1 cellular context compared by ENCODE assay signal in the genomic region with DNA sequence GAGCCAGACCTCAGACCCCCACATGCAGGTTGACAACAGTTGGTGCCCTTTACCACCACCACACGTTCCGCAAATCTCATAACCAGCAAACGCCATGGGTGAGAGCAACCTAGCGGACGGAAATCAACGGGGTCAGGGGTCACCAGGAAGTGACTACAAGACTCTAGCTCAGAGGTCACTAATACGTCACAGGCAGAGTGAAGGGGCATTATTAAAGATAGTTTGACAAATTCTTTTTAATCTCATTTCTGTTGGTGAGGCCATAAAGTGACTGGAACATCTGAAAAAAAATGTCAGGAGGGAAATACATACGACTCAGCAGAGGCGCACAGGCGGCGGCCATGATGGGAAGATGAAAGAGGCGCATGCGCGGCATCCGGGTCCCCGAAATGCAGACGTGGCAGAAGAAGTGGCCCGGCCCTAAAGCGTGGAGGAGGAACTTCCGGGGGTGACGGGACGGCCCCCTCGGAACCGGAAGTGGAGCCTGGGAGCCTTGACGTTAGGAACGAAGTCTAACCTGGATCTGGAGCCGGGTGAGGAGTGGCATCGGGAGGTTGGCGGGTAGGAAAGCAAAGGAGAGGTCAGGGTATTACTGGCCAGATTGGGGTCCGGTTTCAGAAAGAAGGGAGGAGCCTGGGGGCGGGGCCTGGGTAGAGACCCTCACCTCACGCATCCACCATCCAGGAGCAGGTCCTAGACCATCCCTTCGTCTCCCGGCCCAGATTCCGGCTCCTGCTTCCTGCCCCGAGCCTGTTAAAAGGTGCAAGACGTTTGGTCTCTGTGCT.
TF ChIP-seq lines count a peak whose summit lies in the region.

SEC24C (plus strand) TSS at position 468 of the 785 bp plus-strand sequence. CDS start 2,461 bp downstream, outside the sequence.

TF ChIP-seq in GM12878, 131 proteins besides CTCF, POLR2A, EP300 and RAD21 (continued from another document and continues in another):
- no peak for TF ChIP-seq BCL3 (IDR thresholded peaks at IDR 0.05; ENCODE audit: borderline replicate concordance, insufficient read depth, low read depth, low read length, poor library complexity, severe bottlenecking)
- peak; percentile 84 for TF ChIP-seq NR2C2 (IDR thresholded peaks at IDR 0.05; ENCODE audit: borderline replicate concordance, control insufficient read depth, insufficient read length, low read depth)
- TF ChIP-seq USF2 (IDR thresholded peaks at IDR 0.05; ENCODE audit: borderline replicate concordance, low read depth, low read length), result no peak
- TF ChIP-seq ZBTB40 (IDR thresholded peaks at IDR 0.05; ENCODE audit: borderline replicate concordance), result peak; percentile 96
- TF ChIP-seq JUND (IDR thresholded peaks at IDR 0.05; ENCODE audit: low read depth, low read length), result no peak
- TF ChIP-seq, protein P1, sequence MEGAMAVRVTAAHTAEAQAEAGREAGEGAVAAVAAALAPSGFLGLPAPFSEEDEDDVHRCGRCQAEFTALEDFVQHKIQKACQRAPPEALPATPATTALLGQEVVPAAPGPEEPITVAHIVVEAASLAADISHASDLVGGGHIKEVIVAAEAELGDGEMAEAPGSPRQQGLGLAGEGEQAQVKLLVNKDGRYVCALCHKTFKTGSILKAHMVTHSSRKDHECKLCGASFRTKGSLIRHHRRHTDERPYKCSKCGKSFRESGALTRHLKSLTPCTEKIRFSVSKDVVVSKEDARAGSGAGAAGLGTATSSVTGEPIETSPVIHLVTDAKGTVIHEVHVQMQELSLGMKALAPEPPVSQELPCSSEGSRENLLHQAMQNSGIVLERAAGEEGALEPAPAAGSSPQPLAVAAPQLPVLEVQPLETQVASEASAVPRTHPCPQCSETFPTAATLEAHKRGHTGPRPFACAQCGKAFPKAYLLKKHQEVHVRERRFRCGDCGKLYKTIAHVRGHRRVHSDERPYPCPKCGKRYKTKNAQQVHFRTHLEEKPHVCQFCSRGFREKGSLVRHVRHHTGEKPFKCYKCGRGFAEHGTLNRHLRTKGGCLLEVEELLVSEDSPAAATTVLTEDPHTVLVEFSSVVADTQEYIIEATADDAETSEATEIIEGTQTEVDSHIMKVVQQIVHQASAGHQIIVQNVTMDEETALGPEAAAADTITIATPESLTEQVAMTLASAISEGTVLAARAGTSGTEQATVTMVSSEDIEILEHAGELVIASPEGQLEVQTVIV (IDR thresholded peaks at IDR 0.05; ENCODE audit: borderline replicate concordance, partially characterized antibody), result peak; percentile 86
- TF ChIP-seq MTA3 (IDR thresholded peaks at IDR 0.05; ENCODE audit: borderline replicate concordance, low read length), result 0 out of 2 replicates have a peak, but pooled peaks have one; percentile 65
- TF ChIP-seq STAT3 (IDR thresholded peaks at IDR 0.05; ENCODE audit: low read depth, low read length), result no peak
- TF ChIP-seq ZNF217 (IDR thresholded peaks at IDR 0.05), result no peak
- peak; percentile 39 for TF ChIP-seq SMAD1 (IDR thresholded peaks at IDR 0.05; ENCODE audit: low read depth, partially characterized antibody)
- no peak for TF ChIP-seq BMI1 (IDR thresholded peaks at IDR 0.05; ENCODE audit: borderline replicate concordance)
- TF ChIP-seq TCF12 (IDR thresholded peaks at IDR 0.05; ENCODE audit: low read depth, low read length), result 0 out of 2 replicates have a peak, but pooled peaks have one; percentile 42
- 0 out of 2 replicates have a peak, but pooled peaks have one; percentile 20 for TF ChIP-seq STAT1 (conservative IDR thresholded peaks at IDR 0.05)
- TF ChIP-seq ATF3 (IDR thresholded peaks at IDR 0.05; ENCODE audit: borderline replicate concordance, extremely low read depth, low read depth, low read length), result no peak
- TF ChIP-seq POLR2AphosphoS2 (IDR thresholded peaks at IDR 0.05; ENCODE audit: low read depth, low read length), result no peak
- TF ChIP-seq RELA (IDR thresholded peaks at IDR 0.05; ENCODE audit: borderline replicate concordance, partially characterized antibody), result peak; percentile 30
- no peak for TF ChIP-seq SREBF1 (IDR thresholded peaks at IDR 0.05; ENCODE audit: low read length)
- no peak for TF ChIP-seq CBX3 (IDR thresholded peaks at IDR 0.05; ENCODE audit: borderline replicate concordance, low read depth)
- peak; percentile 74; the same call in 1 of the 2 replicates for TF ChIP-seq GATAD2B (conservative IDR thresholded peaks at IDR 0.05; ENCODE audit: low read depth)
- peak; percentile 98 for TF ChIP-seq NR2C1 (IDR thresholded peaks at IDR 0.05)
- TF ChIP-seq MLLT1 (IDR thresholded peaks at IDR 0.05), result peak; percentile 89
- TF ChIP-seq PAX8 (IDR thresholded peaks at IDR 0.05), result peak; percentile 94
- peak; percentile 87 for TF ChIP-seq ATF7 (IDR thresholded peaks at IDR 0.05; ENCODE audit: low read depth)
- TF ChIP-seq CHD2 (IDR thresholded peaks at IDR 0.05; ENCODE audit: borderline replicate concordance, low read depth, low read length), result no peak; the same call in 1 of the 2 replicates
- TF ChIP-seq POLR2AphosphoS5 (IDR thresholded peaks at IDR 0.05; ENCODE audit: low read length), result peak; percentile 92
- TF ChIP-seq SMARCA5 (IDR thresholded peaks at IDR 0.05), result no peak; the same call in 1 of the 2 replicates
- TF ChIP-seq BRCA1 (IDR thresholded peaks at IDR 0.05; ENCODE audit: low read depth, low read length), result no peak
- peak; percentile 49 to 57 for TF ChIP-seq IKZF2 (IDR thresholded peaks at IDR 0.05)
- TF ChIP-seq NKRF (conservative IDR thresholded peaks at IDR 0.05), result no peak; the same call in none of the 2 replicates
- TF ChIP-seq ZBTB33 (IDR thresholded peaks at IDR 0.05), result no peak
- TF ChIP-seq HCFC1 (IDR thresholded peaks at IDR 0.05; ENCODE audit: low read length), result peak; percentile 66
- TF ChIP-seq, protein P2, sequence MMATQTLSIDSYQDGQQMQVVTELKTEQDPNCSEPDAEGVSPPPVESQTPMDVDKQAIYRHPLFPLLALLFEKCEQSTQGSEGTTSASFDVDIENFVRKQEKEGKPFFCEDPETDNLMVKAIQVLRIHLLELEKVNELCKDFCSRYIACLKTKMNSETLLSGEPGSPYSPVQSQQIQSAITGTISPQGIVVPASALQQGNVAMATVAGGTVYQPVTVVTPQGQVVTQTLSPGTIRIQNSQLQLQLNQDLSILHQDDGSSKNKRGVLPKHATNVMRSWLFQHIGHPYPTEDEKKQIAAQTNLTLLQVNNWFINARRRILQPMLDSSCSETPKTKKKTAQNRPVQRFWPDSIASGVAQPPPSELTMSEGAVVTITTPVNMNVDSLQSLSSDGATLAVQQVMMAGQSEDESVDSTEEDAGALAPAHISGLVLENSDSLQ (IDR thresholded peaks at IDR 0.05), result peak; percentile 78
- TF ChIP-seq CBX5 (IDR thresholded peaks at IDR 0.05; ENCODE audit: low read depth), result no peak
- no peak for TF ChIP-seq ZNF274 (IDR thresholded peaks at IDR 0.05; ENCODE audit: insufficient read depth, insufficient read length)
- no peak for TF ChIP-seq FOXM1 (IDR thresholded peaks at IDR 0.05; ENCODE audit: low read depth, low read length)
- no peak for TF ChIP-seq YBX1 (IDR thresholded peaks at IDR 0.05)
- TF ChIP-seq NR2F1 (conservative IDR thresholded peaks at IDR 0.05), result peak; percentile 100
- TF ChIP-seq EGR1 (IDR thresholded peaks at IDR 0.05; ENCODE audit: borderline replicate concordance in 1 of 2, low read depth in 2 of 2, low read length in 2 of 2), result no peak
- TF ChIP-seq KLF5 (IDR thresholded peaks at IDR 0.05; ENCODE audit: partially characterized antibody), result peak; percentile 52
- peak; percentile 68; the same call in 1 of the 2 replicates for TF ChIP-seq TARDBP (IDR thresholded peaks at IDR 0.05; ENCODE audit: borderline replicate concordance)
- no peak for TF ChIP-seq NFXL1 (IDR thresholded peaks at IDR 0.05; ENCODE audit: borderline replicate concordance)
- TF ChIP-seq TAF1 (IDR thresholded peaks at IDR 0.05; ENCODE audit: borderline replicate concordance, low read depth, low read length), result peak; percentile 98
- no peak for TF ChIP-seq FOS (IDR thresholded peaks at IDR 0.05; ENCODE audit: borderline replicate concordance, extremely low read depth, insufficient read length)
- TF ChIP-seq SMAD5 (IDR thresholded peaks at IDR 0.05; ENCODE audit: low read depth), result no peak
- no peak; the same call in 1 of the 2 replicates for TF ChIP-seq NFIC (IDR thresholded peaks at IDR 0.05; ENCODE audit: low read depth, low read length)
- peak; percentile 91 for TF ChIP-seq MTA2 (IDR thresholded peaks at IDR 0.05; ENCODE audit: low read depth)
- TF ChIP-seq HDAC2 (IDR thresholded peaks at IDR 0.05), result no peak
